In genomic region chr4:147481577-147482109, GRCh38 we compare ENCODE assay signal across 9 cellular contexts. TPM values are rescaled to one million over a fixed set of nuclear protein-coding genes. Genes with fewer than 3 reads are reported as not detected.
DNase-seq lines count a peak whose midpoint lies in the region; ATAC-seq and TF ChIP-seq lines count a peak whose summit lies in the region.
"Had no signal": no experiment of that assay in that cellular context is flagged by ENCODE, and none has a peak within 500 bp of the region (broad histone marks: within the 10 kb centered on the region; RNA-seq: fewer than 3 reads in every experiment).

No MANE protein-coding gene starts in this region.

- TF ChIP-seq CTCF in GM20000 (IDR thresholded peaks at IDR 0.05; ENCODE audit: extremely low read depth, missing control alignments) (no peak), sigmoid colon (IDR thresholded peaks at IDR 0.05) (no peak), natural killer cell (IDR thresholded peaks at IDR 0.05) (no peak)

- H3K9me3 Mint-ChIP-seq in natural killer cell, result peaks cover 0 to 2% of the 10 kb centered on the region in 2 donors

- peak; percentile 34 for DNase-seq in GM20000 (ENCODE audit: low spot score)
- DNase-seq in astrocyte of the hippocampus (ENCODE audit: low read depth, low spot score), result peak; percentile 50
- DNase-seq in sigmoid colon, result no peak
- no peak for DNase-seq in NCI-H1694 treated with DMSO at 0.1 percent for 48 hours (lab: John Stamatoyannopoulos, UW)
- DNase-seq in SIG-M5 treated with dmso at 0.1 percent for 504 hours (lab: John Stamatoyannopoulos, UW; ENCODE audit: unreplicated experiment), result no peak
- no peak for DNase-seq in natural killer cell
- DNase-seq: activated gamma-delta T cell had no signal

- H3K9me3 ChIP-seq in iPS-18c (ENCODE audit: control insufficient read depth, insufficient read depth, low read length) (no peaks in the 10 kb centered on the region), sigmoid colon (no peaks in the 10 kb centered on the region)

- no peaks in the 10 kb centered on the region for H3K4me1 Mint-ChIP-seq in natural killer cell

- no peak overlapping the region for H3K27ac Mint-ChIP-seq in natural killer cell

- H3K27ac ChIP-seq in sigmoid colon, result peak overlapping the region; percentile 49 to 57 (median 50)

- H3K27me3 Mint-ChIP-seq in natural killer cell (ENCODE audit: low read depth in 2 of 2), result peaks cover 17 to 34% of the 10 kb centered on the region in 2 donors

- H3K4me3 Mint-ChIP-seq in natural killer cell, result no peak overlapping the region

- no peaks in the 10 kb centered on the region for H3K36me3 Mint-ChIP-seq in natural killer cell

- intact Hi-C loops in sigmoid colon (cut with DNase I), result no loop called here
- intact Hi-C loops in natural killer cell (cut with micrococcal nuclease), result no loop called here

- peaks cover 0 to 11% (median 5%) of the 10 kb centered on the region in 4 donors for H3K4me1 ChIP-seq in sigmoid colon

- H3K4me3 ChIP-seq in iPS-18c (ENCODE audit: insufficient read depth, low read depth, low read length) (peak overlapping the region; percentile 75), sigmoid colon (peak overlapping the region; percentile 34 to 54 (median 46))

- TF ChIP-seq EP300 in sigmoid colon (IDR thresholded peaks at IDR 0.05), result no peak

- H3K27me3 ChIP-seq in sigmoid colon, result peaks cover 0 to 11% (median 0%) of the 10 kb centered on the region in 3 donors

- WGBS in sigmoid colon, 2 donors, result 9 to 19% methylated on average over 13 of the region's 13 CpGs

- no peak for ATAC-seq in natural killer cell
- ATAC-seq in HG02970 (IDR thresholded peaks at IDR 0.05; ENCODE audit: low FRiP score, unreplicated experiment), result no peak

- no peak for TF ChIP-seq POLR2A in sigmoid colon (IDR thresholded peaks at IDR 0.05)

- no peaks in the 10 kb centered on the region for H3K36me3 ChIP-seq in sigmoid colon

RNA-seq across cellular contexts. Expression of gene EDNRA, which starts 0.7 kb away (rescaled TPM):
- total RNA-seq in sigmoid colon (10 to 100 TPM in 1 of 4 donors, 1 to 10 TPM in 3; 2.1 to 10.5 (median 7.4) TPM), natural killer cell (not detected)
- 1 to 10 TPM in 1 of 3 donors, under 1 TPM in 1, not detected in 1; 0.23 to 1.4 TPM for polyA plus RNA-seq in sigmoid colon

Comparison
In these comparisons a context has a peak if more than half of its experiments do, and no peak if none do; other contexts are left out.
1. DNase-seq: peak in GM20000 (single experiment) and astrocyte of the hippocampus (single experiment); none in sigmoid colon (single experiment), NCI-H1694 treated with DMSO at 0.1 percent for 48 hours (single experiment), SIG-M5 treated with dmso at 0.1 percent for 504 hours (single experiment) and natural killer cell (single experiment).